14 cellular contexts compared by ENCODE assay signal in the genomic region with DNA sequence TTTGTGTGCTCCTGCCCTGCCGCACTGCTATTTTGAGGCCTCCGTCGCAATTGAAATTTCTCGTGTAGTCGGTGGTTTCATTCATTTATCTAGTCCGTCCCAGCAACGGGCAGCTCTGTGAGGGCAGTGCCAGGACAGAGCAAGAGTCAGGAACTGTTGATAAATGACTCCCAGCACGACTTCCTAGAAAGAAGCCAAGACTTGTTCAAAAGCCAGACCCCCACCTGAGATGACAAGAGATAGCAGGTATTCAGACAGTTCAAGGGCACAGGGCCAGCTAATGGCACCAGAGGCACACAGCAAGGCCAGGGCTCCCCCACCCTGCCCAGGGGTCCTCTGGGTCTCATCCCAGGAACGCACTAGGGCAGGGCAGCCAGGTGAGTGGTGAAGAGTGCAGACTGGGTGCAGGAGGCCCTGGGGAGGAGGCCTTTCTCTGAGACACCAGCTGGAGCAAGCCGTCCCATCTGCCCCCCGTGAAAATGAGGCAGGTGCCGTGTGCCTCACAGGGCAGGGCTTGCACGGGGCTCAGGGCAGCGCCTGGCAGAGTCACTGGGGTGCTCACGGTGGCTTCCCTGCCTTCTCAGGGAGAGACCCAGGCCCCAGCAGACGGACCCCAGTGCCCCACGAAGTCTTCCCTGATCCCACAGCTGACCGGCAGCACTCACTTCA. TPM values are rescaled to one million over a fixed set of nuclear protein-coding genes. Genes with fewer than 3 reads are reported as not detected.
DNase-seq lines count a peak whose midpoint lies in the region; ATAC-seq and TF ChIP-seq lines count a peak whose summit lies in the region.
"Had no signal": no experiment of that assay in that cellular context is flagged by ENCODE, and none has a peak within 500 bp of the region (broad histone marks: within the 10 kb centered on the region; RNA-seq: fewer than 3 reads in every experiment).

No MANE protein-coding gene starts in this region.

- CTCF ChIA-PET in activated CD4-positive, alpha-beta T cell treated with anti-CD3 and anti-CD28 coated beads for 36 hours (lab: Charles Lee), result interaction anchor here (1.1 to 1.9 kb wide), 2 partner anchors 9 to 97 kb away, joined by 3 to 8 read pairs; no protein-coding TSS in a partner anchor

- H3K4me3 ChIP-seq in neutrophil (ENCODE audit: low read depth in 1 of 2, low read length in 1 of 2) (peak overlapping the region; percentile 58 to 60), brain microvascular endothelial cell (ENCODE audit: low read depth, low read length) (no peak overlapping the region), MG63 (no peak overlapping the region)
- H3K4me3 ChIP-seq: body of pancreas, esophagus muscularis mucosa, HAP-1, upper lobe of right lung had no signal

- H3K27ac Mint-ChIP-seq in activated CD4-positive, alpha-beta T cell treated with anti-CD3 and anti-CD28 coated beads for 36 hours, result peak overlapping the region; percentile 55
- peak overlapping the region; percentile 95 to 97 for H3K27ac Mint-ChIP-seq in effector memory CD8-positive, alpha-beta T cell

- no peak overlapping the region for H3K4me3 Mint-ChIP-seq in activated CD4-positive, alpha-beta T cell treated with anti-CD3 and anti-CD28 coated beads for 36 hours
- H3K4me3 Mint-ChIP-seq in effector memory CD8-positive, alpha-beta T cell, result peak overlapping the region; percentile 65 to 76

- peaks cover 3% of the 10 kb centered on the region for H3K9me3 Mint-ChIP-seq in activated CD4-positive, alpha-beta T cell treated with anti-CD3 and anti-CD28 coated beads for 36 hours (ENCODE audit: low read depth)
- no peaks in the 10 kb centered on the region for H3K9me3 Mint-ChIP-seq in effector memory CD8-positive, alpha-beta T cell

- intact Hi-C loops in activated CD4-positive, alpha-beta T cell treated with anti-CD3 and anti-CD28 coated beads for 36 hours (cut with DNase I, micrococcal nuclease), result loop anchor here (2.0 to 10.0 kb wide), 3 partner anchors 29 to 98 kb away; no protein-coding TSS in a partner anchor

- H3K36me3 Mint-ChIP-seq in activated CD4-positive, alpha-beta T cell treated with anti-CD3 and anti-CD28 coated beads for 36 hours (ENCODE audit: low read depth), result peaks cover 13% of the 10 kb centered on the region
- peaks cover 25% of the 10 kb centered on the region for H3K36me3 Mint-ChIP-seq in effector memory CD8-positive, alpha-beta T cell (ENCODE audit: insufficient read depth)

- H3K27ac ChIP-seq in neutrophil, result peak overlapping the region; percentile 87
- H3K27ac ChIP-seq in brain microvascular endothelial cell, result no peak overlapping the region
- H3K27ac ChIP-seq: body of pancreas, upper lobe of right lung had no signal

- in situ Hi-C loops in brain microvascular endothelial cell (cut with HindIII; ENCODE audit: low pct_ligation_motif_present, low sequenced_read_pairs), result no loop called here

- peaks cover 24 to 25% of the 10 kb centered on the region in 2 experiments for H3K4me1 ChIP-seq in neutrophil (ENCODE audit: control insufficient read depth in 1 of 2, insufficient read depth in 1 of 2, low read depth in 1 of 2, low read length in 1 of 2)

- no peaks in the 10 kb centered on the region for H3K27me3 Mint-ChIP-seq in activated CD4-positive, alpha-beta T cell treated with anti-CD3 and anti-CD28 coated beads for 36 hours
- H3K27me3 Mint-ChIP-seq in effector memory CD8-positive, alpha-beta T cell, result no peaks in the 10 kb centered on the region

- TF ChIP-seq CTCF in neutrophil (IDR thresholded peaks at IDR 0.05), result no peak
- TF ChIP-seq CTCF in brain microvascular endothelial cell (IDR thresholded peaks at IDR 0.05; ENCODE audit: low read depth, low read length, missing control alignments), result no peak

- H3K27me3 ChIP-seq in neutrophil, result no peaks in the 10 kb centered on the region
- H3K27me3 ChIP-seq in brain microvascular endothelial cell (replicated peaks), result no peaks in the 10 kb centered on the region
- no peaks in the 10 kb centered on the region for H3K27me3 ChIP-seq in MG63
- H3K27me3 ChIP-seq: body of pancreas, esophagus muscularis mucosa, upper lobe of right lung had no signal

- POLR2A ChIA-PET in activated CD4-positive, alpha-beta T cell treated with anti-CD3 and anti-CD28 coated beads for 36 hours (lab: Charles Lee), result no interaction called here

- ATAC-seq in activated CD4-positive, alpha-beta T cell treated with anti-CD3 and anti-CD28 coated beads for 36 hours, result no peak
- ATAC-seq in effector memory CD8-positive, alpha-beta T cell (replicated peaks), result no peak
- ATAC-seq: body of pancreas, upper lobe of right lung had no signal

- DNase-seq in activated CD4-positive, alpha-beta T cell treated with anti-CD3 and anti-CD28 coated beads for 36 hours, result no peak
- DNase-seq in activated CD4-positive, alpha-beta T cell treated with anti-CD3 and anti-CD28 coated beads, Interleukin-2, amount 50 U/mL, for 4 hours, result no peak
- DNase-seq in NCI-H2171 (lab: John Stamatoyannopoulos, UW), result peak; percentile 72
- no peak for DNase-seq in effector memory CD8-positive, alpha-beta T cell
- DNase-seq in brain microvascular endothelial cell, result no peak
- DNase-seq in A172 (ENCODE audit: low spot score), result no peak
- DNase-seq in MG63, result no peak
- DNase-seq: body of pancreas, NCI-H1436 treated with DMSO at 0.1 percent for 48 hours, SW 1271, upper lobe of right lung had no signal

- H3K9me3 ChIP-seq in neutrophil (no peaks in the 10 kb centered on the region), MG63 (no peaks in the 10 kb centered on the region; the same call in 1 of the 2 replicates)
- H3K9me3 ChIP-seq: body of pancreas, esophagus muscularis mucosa, HAP-1, upper lobe of right lung had no signal

- H3K36me3 ChIP-seq in neutrophil (peaks cover 21% of the 10 kb centered on the region), brain microvascular endothelial cell (replicated peaks) (peaks cover 11% of the 10 kb centered on the region), MG63 (peaks cover 2% of the 10 kb centered on the region; the same call in 1 of the 2 replicates)

- H3K4me1 Mint-ChIP-seq in activated CD4-positive, alpha-beta T cell treated with anti-CD3 and anti-CD28 coated beads for 36 hours, result peaks cover 33% of the 10 kb centered on the region
- peaks cover 25 to 28% of the 10 kb centered on the region in 2 donors for H3K4me1 Mint-ChIP-seq in effector memory CD8-positive, alpha-beta T cell (ENCODE audit: low read depth in 2 of 2)

RNA-seq across cellular contexts. Expression of a gene that starts 36.9 kb away (rescaled TPM):
- total RNA-seq in activated CD4-positive, alpha-beta T cell treated with anti-CD3 and anti-CD28 coated beads for 36 hours, result 10 to 100 TPM; 36.6 to 52.3 TPM
- 1.8 and 2.5 TPM in 2 replicates for total RNA-seq in A172 (2014; rRNA removed; shearing (Covaris generic))
- 0.64 and 0.82 TPM in 2 replicates for total RNA-seq in MG63 (2014; rRNA removed; shearing (Covaris generic); ENCODE audit: low replicate concordance)

RNA-seq across cellular contexts. Expression of a gene that starts 50.1 kb away (rescaled TPM):
- total RNA-seq in activated CD4-positive, alpha-beta T cell treated with anti-CD3 and anti-CD28 coated beads for 36 hours, result under 1 TPM; 0.14 to 0.30 TPM
- 0.14 and 1.0 TPM in 2 replicates for total RNA-seq in A172 (2014; rRNA removed; shearing (Covaris generic))
- 8.1 and 16.3 TPM in 2 replicates for total RNA-seq in MG63 (2014; rRNA removed; shearing (Covaris generic); ENCODE audit: low replicate concordance)

Comparison
In these comparisons a context has a peak if more than half of its experiments do, and no peak if none do; other contexts are left out.
1. H3K4me3 ChIP-seq: peak in neutrophil (2 of 2); none in brain microvascular endothelial cell (single experiment) and MG63 (single experiment).
2. RNA of a gene that starts 36.9 kb away (total RNA-seq): 36.6 to 52.3 TPM in activated CD4-positive, alpha-beta T cell treated with anti-CD3 and anti-CD28 coated beads for 36 hours; 1.8 to 2.5 TPM in A172 and 0.64 to 0.82 TPM in MG63; every median in the first group is over 10 times any median in the second.